20 cellular contexts compared by ENCODE assay signal in genomic region chr5:62522811-62523210, GRCh38. TPM values are rescaled to one million over a fixed set of nuclear protein-coding genes. Genes with fewer than 3 reads are reported as not detected.
DNase-seq lines count a peak whose midpoint lies in the region; ATAC-seq and TF ChIP-seq lines count a peak whose summit lies in the region.
"Had no signal": no experiment of that assay in that cellular context is flagged by ENCODE, and none has a peak within 500 bp of the region (broad histone marks: within the 10 kb centered on the region; RNA-seq: fewer than 3 reads in every experiment).

No MANE protein-coding gene starts in this region.

- peak overlapping the region; percentile 2 for H3K9ac ChIP-seq in HUES6 (ENCODE audit: low read length)
- H3K9ac ChIP-seq: BLaER1 had no signal

- no peaks in the 10 kb centered on the region for H3K27me3 Mint-ChIP-seq in activated naive CD4-positive, alpha-beta T cell treated with anti-CD3 and anti-CD28 coated beads for 36 hours (ENCODE audit: low read depth)
- H3K27me3 Mint-ChIP-seq in progenitor cell of endocrine pancreas: no peaks in the 10 kb centered on the region

- intact Hi-C loops in activated naive CD4-positive, alpha-beta T cell treated with anti-CD3 and anti-CD28 coated beads for 36 hours (cut with micrococcal nuclease): no loop called here

- no peak overlapping the region for H3K4me3 Mint-ChIP-seq in activated naive CD4-positive, alpha-beta T cell treated with anti-CD3 and anti-CD28 coated beads for 36 hours
- no peak overlapping the region for H3K4me3 Mint-ChIP-seq in progenitor cell of endocrine pancreas (ENCODE audit: low read depth)
- H3K4me3 Mint-ChIP-seq: CD8-positive, alpha-beta T cell had no signal

- peaks cover 27% of the 10 kb centered on the region for H3K36me3 Mint-ChIP-seq in activated naive CD4-positive, alpha-beta T cell treated with anti-CD3 and anti-CD28 coated beads for 36 hours (ENCODE audit: low read depth)
- H3K36me3 Mint-ChIP-seq in progenitor cell of endocrine pancreas (ENCODE audit: insufficient read depth): peaks cover 5% of the 10 kb centered on the region

- no peaks in the 10 kb centered on the region for H3K9me3 ChIP-seq in HUES6 (ENCODE audit: control insufficient read depth, insufficient read depth, low read depth, low read length)
- H3K9me3 ChIP-seq: A549, BLaER1, SJCRH30 had no signal

- POLR2A ChIA-PET in GM10248 (lab: Yijun Ruan, JAX): no interaction called here

- H3K27ac Mint-ChIP-seq in activated naive CD4-positive, alpha-beta T cell treated with anti-CD3 and anti-CD28 coated beads for 36 hours: peak overlapping the region; percentile 17
- H3K27ac Mint-ChIP-seq in progenitor cell of endocrine pancreas: peak overlapping the region; percentile 22
- H3K27ac Mint-ChIP-seq: CD8-positive, alpha-beta T cell had no signal

- peak overlapping the region; percentile 39 for H3K27ac ChIP-seq in HUES6 (ENCODE audit: low read depth, low read length)
- H3K27ac ChIP-seq: BLaER1, SJCRH30 had no signal

- peaks cover 11% of the 10 kb centered on the region for H3K4me1 Mint-ChIP-seq in activated naive CD4-positive, alpha-beta T cell treated with anti-CD3 and anti-CD28 coated beads for 36 hours (ENCODE audit: low read depth)
- H3K4me1 Mint-ChIP-seq in progenitor cell of endocrine pancreas (ENCODE audit: low read depth): no peaks in the 10 kb centered on the region

- TF ChIP-seq CTCF in progenitor cell of endocrine pancreas (IDR thresholded peaks at IDR 0.05; ENCODE audit: unreplicated experiment): no peak
- no peak for TF ChIP-seq CTCF in GM10248 (IDR thresholded peaks at IDR 0.05; ENCODE audit: control extremely low read depth, extremely low read depth, low read depth, missing control alignments)

- CTCF ChIA-PET in activated naive CD4-positive, alpha-beta T cell treated with anti-CD3 and anti-CD28 coated beads for 36 hours (lab: Charles Lee): no interaction called here
- CTCF ChIA-PET in GM10248 (lab: Yijun Ruan, JAX): interaction anchor here (0.6 to 0.7 kb wide), 2 partner anchors 8 to 13 kb away, joined by 3 read pairs; no protein-coding TSS in a partner anchor

- no peak for ATAC-seq in GM19395 (IDR thresholded peaks at IDR 0.05; ENCODE audit: unreplicated experiment)
- ATAC-seq: A549; CD8-positive, alpha-beta T cell had no signal

- no peaks in the 10 kb centered on the region for H3K27me3 ChIP-seq in HUES6 (ENCODE audit: control insufficient read depth, insufficient read depth, low read length)
- H3K27me3 ChIP-seq: BLaER1, SJCRH30 had no signal

- H3K4me3 ChIP-seq in HUES6 (ENCODE audit: low read depth, low read length): no peak overlapping the region
- H3K4me3 ChIP-seq: A549, BLaER1, SJCRH30 had no signal

- peaks cover 6% of the 10 kb centered on the region for H3K36me3 ChIP-seq in HUES6 (ENCODE audit: control insufficient read depth, insufficient read depth, low read length)

- peaks cover 16% of the 10 kb centered on the region for H3K4me1 ChIP-seq in HUES6 (ENCODE audit: control insufficient read depth, insufficient read depth, low read length)
- H3K4me1 ChIP-seq: A549, BLaER1, SJCRH30 had no signal

- DNase-seq in activated naive CD4-positive, alpha-beta T cell treated with anti-CD3 and anti-CD28 coated beads for 36 hours: no peak
- no peak for DNase-seq in activated naive CD4-positive, alpha-beta T cell treated with anti-CD3 and anti-CD28 coated beads, Interleukin-2, amount 50 U/mL, for 16 hours
- peak; percentile 14 for DNase-seq in iPS DF 4.7 (ENCODE audit: extremely low read depth, low spot score)
- DNase-seq in progenitor cell of endocrine pancreas (ENCODE audit: low spot score, unreplicated experiment): no peak
- DNase-seq in SK-N-DZ (ENCODE audit: low spot score): no peak
- DNase-seq in GM10248 (ENCODE audit: extremely low spot score): no peak
- DNase-seq: Calu3; CD8-positive, alpha-beta T cell; GF-D8; IMR-90; NCI-H1048; NCI-H1436; NCI-H1930; NCI-H226; NCI-H524; SJCRH30 had no signal

- no peaks in the 10 kb centered on the region for H3K9me3 Mint-ChIP-seq in activated naive CD4-positive, alpha-beta T cell treated with anti-CD3 and anti-CD28 coated beads for 36 hours
- no peaks in the 10 kb centered on the region for H3K9me3 Mint-ChIP-seq in progenitor cell of endocrine pancreas (ENCODE audit: low read depth)
- H3K9me3 Mint-ChIP-seq: CD8-positive, alpha-beta T cell had no signal

RNA-seq across cellular contexts. Expression of gene LRRC70, which starts 55.8 kb away (rescaled TPM):
- total RNA-seq in activated naive CD4-positive, alpha-beta T cell treated with anti-CD3 and anti-CD28 coated beads for 36 hours: 1 to 10 TPM in 1 of 2 experiments, under 1 TPM in 1; 0.91 to 1.0 TPM
- 0.75 and 0.77 TPM in 2 replicates for total RNA-seq in progenitor cell of endocrine pancreas
- 0.34 TPM in 1 of 2 replicates, not detected in the other for polyA plus RNA-seq in SK-N-DZ (2014; cell fraction: cytosol; rRNA removed)
- 0.67 and 0.69 TPM in 2 replicates for polyA plus RNA-seq in SK-N-DZ (2014; cell fraction: nucleus; rRNA removed)
